Comparison of ENCODE assay signal across 11 cellular contexts in the genomic region with DNA sequence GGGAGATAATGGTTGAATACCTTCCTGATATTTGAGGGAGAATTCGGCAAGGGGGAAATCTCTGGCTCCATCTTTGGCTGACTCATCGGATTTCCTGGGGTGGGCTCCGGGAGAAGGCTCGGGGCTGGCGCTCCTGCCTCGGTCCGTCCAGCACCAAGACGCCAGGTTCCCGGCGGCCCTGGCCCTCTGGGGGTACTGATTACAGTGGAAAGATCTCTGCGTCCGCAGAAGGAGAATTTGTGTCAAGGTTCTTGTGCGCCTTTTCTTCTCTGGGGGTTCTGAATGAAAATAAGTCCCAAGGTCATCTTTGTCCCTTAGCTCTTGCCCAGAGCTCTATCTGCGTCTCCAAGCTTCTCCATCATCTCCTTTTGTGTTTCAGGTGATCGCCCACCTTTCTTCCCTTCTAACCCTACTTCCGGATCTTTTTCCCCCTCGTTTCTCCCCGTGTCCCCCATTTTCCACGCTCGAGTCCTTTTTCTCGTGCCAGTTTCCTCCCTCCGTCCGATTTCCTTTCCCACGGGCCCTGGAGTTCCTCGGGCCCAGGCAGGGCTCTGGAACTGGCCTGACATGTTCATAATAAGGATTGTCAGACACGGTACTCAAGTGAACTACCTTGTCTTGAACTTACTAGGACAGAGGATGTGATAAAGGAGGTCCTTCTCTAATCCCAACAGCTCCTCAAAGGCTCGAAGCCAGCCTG. TPM values are rescaled to one million over a fixed set of nuclear protein-coding genes. Genes with fewer than 3 reads are reported as not detected.
DNase-seq lines count a peak whose midpoint lies in the region; ATAC-seq and TF ChIP-seq lines count a peak whose summit lies in the region.
"Had no signal": no experiment of that assay in that cellular context is flagged by ENCODE, and none has a peak within 500 bp of the region (broad histone marks: within the 10 kb centered on the region; RNA-seq: fewer than 3 reads in every experiment).

No MANE protein-coding gene starts in this region.

- H3K27me3 ChIP-seq in CD8-positive, alpha-beta memory T cell (ENCODE audit: insufficient read depth, low read length, poor library complexity, severe bottlenecking), result peaks cover 69% of the 10 kb centered on the region
- peaks cover 100% of the 10 kb centered on the region for H3K27me3 ChIP-seq in neural progenitor cell

- H3K27ac ChIP-seq in CD8-positive, alpha-beta memory T cell (ENCODE audit: low read depth, low read length), result no peak overlapping the region
- H3K27ac ChIP-seq in neural progenitor cell, result no peak overlapping the region
- H3K27ac ChIP-seq: testis had no signal

- no peaks in the 10 kb centered on the region for H3K9me3 ChIP-seq in CD8-positive, alpha-beta memory T cell (ENCODE audit: low read length)
- no peaks in the 10 kb centered on the region for H3K9me3 ChIP-seq in neural progenitor cell (ENCODE audit: low read depth)
- H3K9me3 ChIP-seq: Caco-2, testis had no signal

- peak overlapping the region; percentile 65 to 95 (median 89) for H3K4me3 Mint-ChIP-seq in CD8-positive, alpha-beta memory T cell
- peak overlapping the region; percentile 21 to 94 (median 80) for H3K4me3 Mint-ChIP-seq in IgD-negative memory B cell
- H3K4me3 Mint-ChIP-seq in effector memory CD8-positive, alpha-beta T cell, result peak overlapping the region; percentile 90 to 91
- H3K4me3 Mint-ChIP-seq in neural progenitor cell, result peak overlapping the region; percentile 91

- peak overlapping the region; percentile 99 for H3K4me2 ChIP-seq in neural progenitor cell

- DNase-seq in CD8-positive, alpha-beta memory T cell, result no peak
- DNase-seq in effector memory CD8-positive, alpha-beta T cell, result no peak
- DNase-seq in neural progenitor cell (ENCODE audit: low spot score) (no peak), midbrain (lab: John Stamatoyannopoulos, UW) (no peak), SW 1271 (lab: John Stamatoyannopoulos, UW) (no peak)
- DNase-seq: Caco-2, testis had no signal

- no peak overlapping the region for H3K4me3 ChIP-seq in CD8-positive, alpha-beta memory T cell (ENCODE audit: low read length)
- peak overlapping the region; percentile 62 for H3K4me3 ChIP-seq in neural progenitor cell

- H3K36me3 Mint-ChIP-seq in CD8-positive, alpha-beta memory T cell, result peaks cover 2 to 3% (median 3%) of the 10 kb centered on the region in 3 donors
- H3K36me3 Mint-ChIP-seq in IgD-negative memory B cell (peaks cover 6% of the 10 kb centered on the region), neural progenitor cell (peaks cover 6% of the 10 kb centered on the region)
- H3K36me3 Mint-ChIP-seq in effector memory CD8-positive, alpha-beta T cell (ENCODE audit: insufficient read depth), result peaks cover 48% of the 10 kb centered on the region

- CTCF ChIA-PET in CD8-positive, alpha-beta memory T cell (lab: Charles Lee), result interaction anchor here (1.3 to 2.5 kb wide), 2 partner anchors 9 to 13 kb away, joined by 3 to 11 read pairs; partner anchors contain the start of gene NRN1

- H3F3A ChIP-seq in neural progenitor cell (ENCODE audit: low read depth), result peaks cover 39% of the 10 kb centered on the region

- no peak overlapping the region for H3K9ac ChIP-seq in neural progenitor cell

- H3K27me3 Mint-ChIP-seq in CD8-positive, alpha-beta memory T cell, result peaks cover 84 to 93% of the 10 kb centered on the region in 2 donors
- peaks cover 85% of the 10 kb centered on the region for H3K27me3 Mint-ChIP-seq in IgD-negative memory B cell
- peaks cover 93 to 100% of the 10 kb centered on the region in 2 donors for H3K27me3 Mint-ChIP-seq in effector memory CD8-positive, alpha-beta T cell
- peaks cover 70% of the 10 kb centered on the region for H3K27me3 Mint-ChIP-seq in neural progenitor cell (ENCODE audit: insufficient read depth, low read depth)

- peaks cover 41 to 52% (median 51%) of the 10 kb centered on the region in 3 donors for H3K4me1 Mint-ChIP-seq in CD8-positive, alpha-beta memory T cell
- H3K4me1 Mint-ChIP-seq in IgD-negative memory B cell, result peaks cover 20 to 33% (median 28%) of the 10 kb centered on the region in 3 donors
- H3K4me1 Mint-ChIP-seq in effector memory CD8-positive, alpha-beta T cell (ENCODE audit: low read depth in 2 of 2), result peaks cover 39 to 49% of the 10 kb centered on the region in 2 donors
- peaks cover 37% of the 10 kb centered on the region for H3K4me1 Mint-ChIP-seq in neural progenitor cell

- H2AFZ ChIP-seq in neural progenitor cell (replicated peaks), result no peak overlapping the region

- peak overlapping the region in 2 of 8 donors; percentile 26 to 67 for H3K27ac Mint-ChIP-seq in CD8-positive, alpha-beta memory T cell
- H3K27ac Mint-ChIP-seq in IgD-negative memory B cell (peak overlapping the region; percentile 74 to 97 (median 89)), neural progenitor cell (no peak overlapping the region)
- no peak overlapping the region for H3K27ac Mint-ChIP-seq in effector memory CD8-positive, alpha-beta T cell
- H3K27ac Mint-ChIP-seq: memory B cell had no signal

- peaks cover 0 to 31% (median 18%) of the 10 kb centered on the region in 5 donors for H3K9me3 Mint-ChIP-seq in CD8-positive, alpha-beta memory T cell
- peaks cover 4 to 32% (median 9%) of the 10 kb centered on the region in 3 donors for H3K9me3 Mint-ChIP-seq in IgD-negative memory B cell
- H3K9me3 Mint-ChIP-seq in effector memory CD8-positive, alpha-beta T cell, result peaks cover 3 to 6% of the 10 kb centered on the region in 2 donors
- H3K9me3 Mint-ChIP-seq in neural progenitor cell, result peaks cover 9% of the 10 kb centered on the region

- POLR2A ChIA-PET in CD8-positive, alpha-beta memory T cell (lab: Charles Lee), result no interaction called here

- no peak for ATAC-seq in effector memory CD8-positive, alpha-beta T cell (replicated peaks)
- ATAC-seq in GM18870 (IDR thresholded peaks at IDR 0.05; ENCODE audit: unreplicated experiment), result no peak
- ATAC-seq in GM18519 (IDR thresholded peaks at IDR 0.05; ENCODE audit: low FRiP score, unreplicated experiment), result no peak

- H3K79me2 ChIP-seq in neural progenitor cell (ENCODE audit: low read depth), result no peaks in the 10 kb centered on the region

- peaks cover 50% of the 10 kb centered on the region for H3K4me1 ChIP-seq in CD8-positive, alpha-beta memory T cell (ENCODE audit: insufficient read depth, low read length)
- H3K4me1 ChIP-seq in neural progenitor cell, result peaks cover 41% of the 10 kb centered on the region
- H3K4me1 ChIP-seq: Caco-2 had no signal

- H3K36me3 ChIP-seq in CD8-positive, alpha-beta memory T cell (ENCODE audit: insufficient read depth, low read length), result no peaks in the 10 kb centered on the region
- H3K36me3 ChIP-seq in neural progenitor cell, result no peaks in the 10 kb centered on the region

- H4K20me1 ChIP-seq in neural progenitor cell (ENCODE audit: low read depth), result peaks cover 41% of the 10 kb centered on the region

- no peak for TF ChIP-seq CTCF in neural progenitor cell (IDR thresholded peaks at IDR 0.05)

RNA-seq across cellular contexts. Expression of gene NRN1, which starts 11.6 kb away (rescaled TPM):
- total RNA-seq in CD8-positive, alpha-beta memory T cell, result under 1 TPM in 1 of 2 experiments, not detected in 1; 0.24 TPM
- polyA plus RNA-seq in CD8-positive, alpha-beta memory T cell, result 0.61 TPM
- 0.40 TPM for polyA plus RNA-seq in IgD-negative memory B cell
- 0.74 and 1.3 TPM in 2 replicates for total RNA-seq in neural progenitor cell (ENCODE audit: low replicate concordance)
- total RNA-seq: Caco-2 had no signal

Comparison
In these comparisons a context has a peak if more than half of its experiments do, and no peak if none do; other contexts are left out.
1. H3K27ac Mint-ChIP-seq: peak in IgD-negative memory B cell (3 of 3); none in effector memory CD8-positive, alpha-beta T cell (0 of 2) and neural progenitor cell (single experiment).
2. Peak in every context shown above with its lines, with median percentiles within 50 percentile points of each other: H3K4me3 Mint-ChIP-seq.